In genomic region chr16:2817496-2818277, GRCh38 we compare ENCODE assay signal across 1 cellular context.
TF ChIP-seq lines count a peak whose summit lies in the region.

No MANE protein-coding gene starts in this region.

TF ChIP-seq in K562, 482 proteins besides CTCF, POLR2A, EP300 and RAD21 (continued from another document):
- TF ChIP-seq ZNF589 (CRISPR knock-in tag; IDR thresholded peaks at IDR 0.05; ENCODE audit: low read depth), result no peak
- no peak for TF ChIP-seq STAT5A (IDR thresholded peaks at IDR 0.05; ENCODE audit: borderline replicate concordance, low read length)
- TF ChIP-seq MCM3 (IDR thresholded peaks at IDR 0.05), result no peak
